1 cellular context compared by ENCODE assay signal in genomic region chrX:48652055-48652579, GRCh38. TPM values are rescaled to one million over a fixed set of nuclear protein-coding genes. Genes with fewer than 3 reads are reported as not detected.
"Had no signal": no experiment of that assay in that cellular context is flagged by ENCODE, and none has a peak within 500 bp of the region (broad histone marks: within the 10 kb centered on the region; RNA-seq: fewer than 3 reads in every experiment).

No MANE protein-coding gene starts in this region.

RNA-seq across cellular contexts. Expression of gene WAS, which starts 31.5 kb away (rescaled TPM):
- total RNA-seq: dermis blood vessel endothelial cell had no signal
